1 cellular context compared by ENCODE assay signal in the genomic region with DNA sequence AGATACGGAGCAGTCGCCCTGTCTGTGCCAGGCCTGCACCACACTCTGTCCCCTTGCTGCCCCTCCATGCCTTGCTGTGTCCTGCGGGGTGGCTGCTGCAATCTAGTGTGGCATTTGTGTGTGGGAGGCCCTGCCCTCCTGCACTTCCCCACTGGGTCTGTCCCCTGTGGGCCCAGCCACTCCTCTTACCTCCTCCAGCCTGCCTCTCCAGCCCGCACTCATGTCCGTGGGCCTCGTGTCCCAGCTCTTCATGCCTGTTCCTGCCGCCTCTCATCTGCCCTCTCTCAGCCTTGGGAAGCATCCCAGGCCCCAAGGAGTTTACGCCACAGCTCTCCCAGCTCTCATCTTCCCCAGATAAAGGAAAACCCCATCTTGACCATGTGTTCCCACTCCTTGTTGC.
A peak's percentile ranks its signal among the peaks of the same experiment; 100 is the strongest.
TF ChIP-seq lines count a peak whose summit lies in the region.

No MANE protein-coding gene starts in this region.

TF ChIP-seq in HEK293, 187 proteins besides CTCF, POLR2A, EP300 and RAD21:
- TF ChIP-seq ZSCAN30 (tag by site-specific recombination; IDR thresholded peaks at IDR 0.05) (no peak), ZFHX2 (tag by site-specific recombination; conservative IDR thresholded peaks at IDR 0.05) (peak; percentile 70), ZNF585B (tag by site-specific recombination; IDR thresholded peaks at IDR 0.05) (no peak), ZBTB20 (tag by site-specific recombination; IDR thresholded peaks at IDR 0.05) (no peak), EGR2 (tag by site-specific recombination; IDR thresholded peaks at IDR 0.05; ENCODE audit: low read depth) (peak; percentile 74), PRDM1 (tag by site-specific recombination; IDR thresholded peaks at IDR 0.05) (no peak)
- TF ChIP-seq, protein P1, sequence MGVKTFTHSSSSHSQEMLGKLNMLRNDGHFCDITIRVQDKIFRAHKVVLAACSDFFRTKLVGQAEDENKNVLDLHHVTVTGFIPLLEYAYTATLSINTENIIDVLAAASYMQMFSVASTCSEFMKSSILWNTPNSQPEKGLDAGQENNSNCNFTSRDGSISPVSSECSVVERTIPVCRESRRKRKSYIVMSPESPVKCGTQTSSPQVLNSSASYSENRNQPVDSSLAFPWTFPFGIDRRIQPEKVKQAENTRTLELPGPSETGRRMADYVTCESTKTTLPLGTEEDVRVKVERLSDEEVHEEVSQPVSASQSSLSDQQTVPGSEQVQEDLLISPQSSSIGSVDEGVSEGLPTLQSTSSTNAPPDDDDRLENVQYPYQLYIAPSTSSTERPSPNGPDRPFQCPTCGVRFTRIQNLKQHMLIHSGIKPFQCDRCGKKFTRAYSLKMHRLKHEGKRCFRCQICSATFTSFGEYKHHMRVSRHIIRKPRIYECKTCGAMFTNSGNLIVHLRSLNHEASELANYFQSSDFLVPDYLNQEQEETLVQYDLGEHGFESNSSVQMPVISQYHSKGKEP (tag by site-specific recombination; IDR thresholded peaks at IDR 0.05) = no peak
- TF ChIP-seq, protein P2, sequence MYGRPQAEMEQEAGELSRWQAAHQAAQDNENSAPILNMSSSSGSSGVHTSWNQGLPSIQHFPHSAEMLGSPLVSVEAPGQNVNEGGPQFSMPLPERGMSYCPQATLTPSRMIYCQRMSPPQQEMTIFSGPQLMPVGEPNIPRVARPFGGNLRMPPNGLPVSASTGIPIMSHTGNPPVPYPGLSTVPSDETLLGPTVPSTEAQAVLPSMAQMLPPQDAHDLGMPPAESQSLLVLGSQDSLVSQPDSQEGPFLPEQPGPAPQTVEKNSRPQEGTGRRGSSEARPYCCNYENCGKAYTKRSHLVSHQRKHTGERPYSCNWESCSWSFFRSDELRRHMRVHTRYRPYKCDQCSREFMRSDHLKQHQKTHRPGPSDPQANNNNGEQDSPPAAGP (tag by site-specific recombination; IDR thresholded peaks at IDR 0.05) = no peak
